Comparison of ENCODE assay signal across 19 cellular contexts in the genomic region with DNA sequence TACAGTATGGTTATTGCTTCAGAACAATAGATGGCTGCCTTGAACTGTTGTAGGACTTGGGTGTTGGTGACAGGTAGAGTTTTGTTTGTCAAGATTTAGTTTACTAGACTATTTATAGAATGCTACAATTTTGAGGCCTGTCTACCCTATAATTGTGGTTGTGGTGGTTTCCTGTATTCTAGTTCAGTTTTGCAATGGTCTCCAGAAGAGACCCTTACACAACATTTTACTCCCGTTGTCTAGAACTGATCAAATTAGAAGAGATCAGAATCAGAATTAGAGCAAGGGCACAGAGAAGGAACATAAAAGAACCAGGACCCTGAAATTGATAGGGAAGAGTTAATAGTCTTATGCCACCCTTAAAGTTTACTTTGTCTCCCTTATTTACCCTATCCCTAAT. TPM values are rescaled to one million over a fixed set of nuclear protein-coding genes. Genes with fewer than 3 reads are reported as not detected.
DNase-seq lines count a peak whose midpoint lies in the region; ATAC-seq and TF ChIP-seq lines count a peak whose summit lies in the region.
"Had no signal": no experiment of that assay in that cellular context is flagged by ENCODE, and none has a peak within 500 bp of the region (broad histone marks: within the 10 kb centered on the region; RNA-seq: fewer than 3 reads in every experiment).

No MANE protein-coding gene starts in this region.

- CTCF ChIA-PET in activated CD4-positive, alpha-beta T cell treated with anti-CD3 and anti-CD28 coated beads, Interleukin-2, amount 10 ng/mL, durations not matched to agents 7 days and 5 days (lab: Charles Lee): interaction anchor here (1.2 to 1.8 kb wide), 3 partner anchors 8 to 22 kb away, joined by 3 to 8 read pairs (median 4); no protein-coding TSS in a partner anchor

- no peaks in the 10 kb centered on the region for H3K9me3 Mint-ChIP-seq in activated CD4-positive, alpha-beta T cell treated with anti-CD3 and anti-CD28 coated beads, Interleukin-2, amount 10 ng/mL, durations not matched to agents 7 days and 5 days
- H3K9me3 Mint-ChIP-seq: T-helper 2 cell treated with Interferon-gamma antibody and Interleukin-4, amounts not matched to agents 5 μg/mL and 100 μg/mL, for 36 hours had no signal

- ATAC-seq in thoracic aorta (ENCODE audit: insufficient number of reproducible peaks, low FRiP score, low read depth) (no peak), omental fat pad (ENCODE audit: low FRiP score) (no peak)
- ATAC-seq: A549, left colon had no signal

- WGBS in lower leg skin, 2 donors: 63 to 75% methylated on average over 1 of the region's 1 CpG

- no peak overlapping the region for H3K4me3 Mint-ChIP-seq in activated CD4-positive, alpha-beta T cell treated with anti-CD3 and anti-CD28 coated beads, Interleukin-2, amount 10 ng/mL, durations not matched to agents 7 days and 5 days
- H3K4me3 Mint-ChIP-seq: T-helper 2 cell treated with Interferon-gamma antibody and Interleukin-4, amounts not matched to agents 5 μg/mL and 100 μg/mL, for 36 hours had no signal

- H3K27me3 ChIP-seq in thoracic aorta (replicated peaks; ENCODE audit: insufficient read depth): no peaks in the 10 kb centered on the region
- H3K27me3 ChIP-seq: thyroid gland had no signal

- H3K36me3 Mint-ChIP-seq in activated CD4-positive, alpha-beta T cell treated with anti-CD3 and anti-CD28 coated beads, Interleukin-2, amount 10 ng/mL, durations not matched to agents 7 days and 5 days (ENCODE audit: low read depth): peaks cover 47% of the 10 kb centered on the region

- H3K27ac ChIP-seq in caudate nucleus (ENCODE audit: low read depth, low read length): peak overlapping the region; percentile 17
- H3K27ac ChIP-seq in thoracic aorta: peak overlapping the region; percentile 63 to 90
- H3K27ac ChIP-seq: A549, thyroid gland had no signal

- POLR2A ChIA-PET in activated CD4-positive, alpha-beta T cell treated with anti-CD3 and anti-CD28 coated beads, Interleukin-2, amount 10 ng/mL, durations not matched to agents 7 days and 5 days (lab: Charles Lee): no interaction called here

- peaks cover 17% of the 10 kb centered on the region for H3K4me1 Mint-ChIP-seq in activated CD4-positive, alpha-beta T cell treated with anti-CD3 and anti-CD28 coated beads, Interleukin-2, amount 10 ng/mL, durations not matched to agents 7 days and 5 days

- H3K27ac Mint-ChIP-seq in activated CD4-positive, alpha-beta T cell treated with anti-CD3 and anti-CD28 coated beads, Interleukin-2, amount 10 ng/mL, durations not matched to agents 7 days and 5 days: peak overlapping the region; percentile 4
- H3K27ac Mint-ChIP-seq: T-helper 2 cell treated with Interferon-gamma antibody and Interleukin-4, amounts not matched to agents 5 μg/mL and 100 μg/mL, for 36 hours had no signal

- no peaks in the 10 kb centered on the region for H3K27me3 Mint-ChIP-seq in activated CD4-positive, alpha-beta T cell treated with anti-CD3 and anti-CD28 coated beads, Interleukin-2, amount 10 ng/mL, durations not matched to agents 7 days and 5 days

- peaks cover 42% of the 10 kb centered on the region for H3K36me3 ChIP-seq in thoracic aorta

- H3K9me3 ChIP-seq in thoracic aorta: no peaks in the 10 kb centered on the region
- H3K9me3 ChIP-seq: A549, thyroid gland had no signal

- H3K4me3 ChIP-seq in thoracic aorta (no peak overlapping the region), lower leg skin (ENCODE audit: low read depth, poor library complexity, severe bottlenecking) (no peak overlapping the region)
- H3K4me3 ChIP-seq: A549, thyroid gland had no signal

- TF ChIP-seq CTCF in thoracic aorta (IDR thresholded peaks at IDR 0.05): no peak
- no peak for TF ChIP-seq CTCF in omental fat pad (IDR thresholded peaks at IDR 0.05)
- no peak for TF ChIP-seq CTCF in lower leg skin (IDR thresholded peaks at IDR 0.05)

- TF ChIP-seq POLR2A in lower leg skin (IDR thresholded peaks at IDR 0.05): no peak

- no peak for DNase-seq in activated CD4-positive, alpha-beta T cell treated with anti-CD3 and anti-CD28 coated beads, Interleukin-2, amount 10 ng/mL, durations not matched to agents 7 days and 5 days
- no peak for DNase-seq in activated CD4-positive, alpha-beta T cell treated with anti-CD3 and anti-CD28 coated beads, Interleukin-2, amount 50 U/mL, for 48 hours
- DNase-seq in NOMO-1 (lab: John Stamatoyannopoulos, UW; ENCODE audit: unreplicated experiment in 2 of 2) (peak; percentile 55 to 73), caudate nucleus (lab: John Stamatoyannopoulos, UW) (no peak), thoracic aorta (ENCODE audit: low spot score) (no peak), omental fat pad (ENCODE audit: low spot score) (no peak), lower leg skin (ENCODE audit: low spot score in 2 of 2) (no peak)
- DNase-seq in stimulated activated CD4-positive, alpha-beta T cell treated with anti-CD3 and anti-CD28 coated beads, Interleukin-15, amount 100 ng/mL, for 24 hours: no peak
- DNase-seq: activated CD4-positive, alpha-beta T cell treated with anti-CD3 and anti-CD28 coated beads for 1 hour; activated T-cell treated with anti-CD3 and anti-CD28 coated beads, Interleukin-2, amount 50 U/mL, for 1 hour; amniotic stem cell; cerebellar nuclear complex; EL; left colon; NCI-H82; stimulated activated CD4-positive, alpha-beta T cell treated with anti-CD3 and anti-CD28 coated beads, Interleukin-4, amount 100 ng/mL, for 24 hours; thyroid gland had no signal

- intact Hi-C loops in lower leg skin (cut with DNase I; ENCODE audit: low total_unique reads): no loop called here

- peaks cover 30 to 42% of the 10 kb centered on the region in 2 donors for H3K4me1 ChIP-seq in thoracic aorta (ENCODE audit: control insufficient read depth in 1 of 2, low read depth in 2 of 2)
- H3K4me1 ChIP-seq: A549 had no signal

RNA-seq across cellular contexts. Expression of a gene that starts 11.2 kb away (rescaled TPM):
- under 1 TPM; 0.06 to 0.12 TPM for total RNA-seq in activated CD4-positive, alpha-beta T cell treated with anti-CD3 and anti-CD28 coated beads, Interleukin-2, amount 10 ng/mL, durations not matched to agents 7 days and 5 days
- total RNA-seq in thoracic aorta (100 to 1,000 TPM; 206 to 377 TPM), omental fat pad (100 to 1,000 TPM; 163 to 363 (median 245) TPM), lower leg skin (10 to 100 TPM; 51.9 to 77.4 (median 70.2) TPM)

RNA-seq across cellular contexts. Expression of a gene that starts 24.0 kb away (rescaled TPM):
- 100 to 1,000 TPM; 113 to 128 TPM for total RNA-seq in activated CD4-positive, alpha-beta T cell treated with anti-CD3 and anti-CD28 coated beads, Interleukin-2, amount 10 ng/mL, durations not matched to agents 7 days and 5 days
- total RNA-seq in thoracic aorta: 100 to 1,000 TPM; 116 to 125 TPM
- 100 to 1,000 TPM in 3 of 4 donors, 10 to 100 TPM in 1; 89.7 to 135 (median 117) TPM for total RNA-seq in omental fat pad
- total RNA-seq in lower leg skin: 10 to 100 TPM; 61.4 to 81.2 (median 70.7) TPM

RNA-seq across cellular contexts. Expression of a gene that starts 30.5 kb away (rescaled TPM):
- 10 to 100 TPM; 12.3 to 13.7 TPM for total RNA-seq in activated CD4-positive, alpha-beta T cell treated with anti-CD3 and anti-CD28 coated beads, Interleukin-2, amount 10 ng/mL, durations not matched to agents 7 days and 5 days
- total RNA-seq in thoracic aorta: 10 to 100 TPM; 27.5 to 50.8 TPM
- total RNA-seq in omental fat pad: 10 to 100 TPM; 18.1 to 31.4 (median 21.7) TPM
- 10 to 100 TPM; 14.7 to 20.1 (median 16.1) TPM for total RNA-seq in lower leg skin

Comparison
In these comparisons a context has a peak if more than half of its experiments do, and no peak if none do; other contexts are left out.
1. DNase-seq: peak in NOMO-1 (2 of 2); none in activated CD4-positive, alpha-beta T cell treated with anti-CD3 and anti-CD28 coated beads, Interleukin-2, amount 10 ng/mL, durations not matched to agents 7 days and 5 days (single experiment), activated CD4-positive, alpha-beta T cell treated with anti-CD3 and anti-CD28 coated beads, Interleukin-2, amount 50 U/mL, for 48 hours (0 of 2), caudate nucleus (0 of 61), thoracic aorta (single experiment), omental fat pad (single experiment), lower leg skin (0 of 2) and stimulated activated CD4-positive, alpha-beta T cell treated with anti-CD3 and anti-CD28 coated beads, Interleukin-15, amount 100 ng/mL, for 24 hours (single experiment).
2. RNA of a gene that starts 11.2 kb away (total RNA-seq): 206 to 377 TPM in thoracic aorta, 163 to 363 TPM in omental fat pad and 51.9 to 77.4 TPM in lower leg skin; 0.06 to 0.12 TPM in activated CD4-positive, alpha-beta T cell treated with anti-CD3 and anti-CD28 coated beads, Interleukin-2, amount 10 ng/mL, durations not matched to agents 7 days and 5 days; every median in the first group is over 10 times any median in the second.